ENCODE assay signal across 21 cellular contexts in genomic region chr10:69878951-69879350, GRCh38.
DNase-seq lines count a peak whose midpoint lies in the region; ATAC-seq, FAIRE-seq and TF ChIP-seq lines count a peak whose summit lies in the region.
"Had no signal": no experiment of that assay in that cellular context is flagged by ENCODE, and none has a peak within 500 bp of the region (broad histone marks: within the 10 kb centered on the region; RNA-seq: fewer than 3 reads in every experiment).

No MANE protein-coding gene starts in this region.

- no peak overlapping the region for H2BK20ac ChIP-seq in H1 (ENCODE audit: low read length)

- intact Hi-C loops in K562 (cut with micrococcal nuclease): no loop called here
- intact Hi-C loops in gastrocnemius medialis (cut with DNase I; ENCODE audit: low total_unique reads): no loop called here

- no peaks in the 10 kb centered on the region for H3K36me3 Mint-ChIP-seq in neural crest cell (ENCODE audit: low read depth)

- no peak overlapping the region for H2BK120ac ChIP-seq in H1 (replicated peaks; ENCODE audit: low read depth, low read length)

- TF ChIP-seq RAD21 in K562 (CRISPR knock-in tag; conservative IDR thresholded peaks at IDR 0.05 in 1 of 2, IDR thresholded peaks at IDR 0.05 in 1 of 2) (no peak), H1 (IDR thresholded peaks at IDR 0.05 in 1 of 2, conservative IDR thresholded peaks at IDR 0.05 in 1 of 2; ENCODE audit: low read depth in 2 of 2, low read length in 2 of 2) (no peak)

- H2BK15ac ChIP-seq in H1 (ENCODE audit: low read length): no peak overlapping the region

- H3K9me3 ChIP-seq in K562 (replicated peaks; ENCODE audit: control insufficient read depth, insufficient read depth, low read depth, low read length): no peaks in the 10 kb centered on the region
- no peaks in the 10 kb centered on the region for H3K9me3 ChIP-seq in H1 (ENCODE audit: insufficient read depth in 2 of 2, low read depth in 1 of 2, low read length in 1 of 2)
- no peaks in the 10 kb centered on the region for H3K9me3 ChIP-seq in gastrocnemius medialis
- H3K9me3 ChIP-seq: HAP-1 had no signal

- H3K9ac ChIP-seq in K562 (ENCODE audit: insufficient read depth in 1 of 2, low read depth in 2 of 2, low read length in 2 of 2) (no peak overlapping the region), H1 (replicated peaks in 1 of 4; ENCODE audit: extremely low read depth in 1 of 4, low read depth in 3 of 4, low read length in 3 of 4) (no peak overlapping the region)

- H2BK12ac ChIP-seq in H1 (ENCODE audit: low read depth, low read length): no peak overlapping the region; the same call in 1 of the 2 replicates

- H3K4me3 ChIP-seq in K562 (no peak overlapping the region), H1 (ENCODE audit: extremely low read depth in 1 of 4, insufficient read depth in 2 of 4, low read depth in 3 of 4, low read length in 4 of 4) (no peak overlapping the region), gastrocnemius medialis (no peak overlapping the region)
- H3K4me3 ChIP-seq: HAP-1 had no signal

- H2AFZ ChIP-seq in K562 (ENCODE audit: low read depth, low read length) (no peak overlapping the region), H1 (ENCODE audit: low read length) (no peak overlapping the region)

- no peaks in the 10 kb centered on the region for H3K9me1 ChIP-seq in K562 (ENCODE audit: control insufficient read depth, insufficient read depth, low read length)

- H3K27me3 ChIP-seq in K562 (ENCODE audit: control insufficient read depth in 2 of 2, insufficient read depth in 2 of 2, low read length in 2 of 2) (peaks cover 38 to 87% of the 10 kb centered on the region in 2 experiments), H1 (replicated peaks in 1 of 4; ENCODE audit: control insufficient read depth in 3 of 4, extremely low read depth in 1 of 4, insufficient read depth in 3 of 4, low read length in 3 of 4) (no peaks in the 10 kb centered on the region; a peak in 3 of 7 replicates), gastrocnemius medialis (no peaks in the 10 kb centered on the region)

- no peaks in the 10 kb centered on the region for H3K9me3 Mint-ChIP-seq in neural crest cell
- H3K9me3 Mint-ChIP-seq: CD4-positive, alpha-beta T cell had no signal

- BruUV-seq in K562 (replicated peaks; lab: Mats Ljungman, UMichigan): no TSS peak

- H3K27ac ChIP-seq in K562 (ENCODE audit: extremely low read depth, low read depth, low read length): no peak overlapping the region
- no peak overlapping the region for H3K27ac ChIP-seq in H1 (ENCODE audit: low read depth, low read length)
- no peak overlapping the region for H3K27ac ChIP-seq in gastrocnemius medialis
- H3K27ac ChIP-seq: C4-2B, HL-60 had no signal

- H3K36me3 ChIP-seq in K562 (ENCODE audit: control insufficient read depth, insufficient read depth, low read length) (no peaks in the 10 kb centered on the region), H1 (ENCODE audit: control insufficient read depth in 2 of 4, insufficient read depth in 4 of 4, low read length in 3 of 4) (no peaks in the 10 kb centered on the region), gastrocnemius medialis (no peaks in the 10 kb centered on the region)
- H3K36me3 ChIP-seq: HAP-1 had no signal

- H3K23ac ChIP-seq in H1 (ENCODE audit: insufficient read length): no peak overlapping the region

- 0 out of 2 replicates have a peak overlapping the region, but pooled peaks have one; percentile 18 for H2AK5ac ChIP-seq in H1 (ENCODE audit: low read depth, low read length)

- no peak overlapping the region for H3K14ac ChIP-seq in H1 (ENCODE audit: insufficient read length)

- H4K91ac ChIP-seq in H1 (replicated peaks; ENCODE audit: insufficient read length, low read length): peak overlapping the region; percentile 6

- H3K23me2 ChIP-seq in H1 (ENCODE audit: low read depth, low read length): peaks cover 2% of the 10 kb centered on the region; the same call in 1 of the 2 replicates

- in situ Hi-C loops in K562 (cut with MboI) (no loop called here), gastrocnemius medialis (cut with MboI; ENCODE audit: low sequenced_read_pairs in 4 of 4) (no loop called here)

- no peaks in the 10 kb centered on the region for H3K4me1 ChIP-seq in K562 (replicated peaks in 1 of 2; ENCODE audit: control insufficient read depth in 2 of 2, insufficient read depth in 2 of 2, low read length in 2 of 2)
- H3K4me1 ChIP-seq in H1 (replicated peaks in 1 of 4; ENCODE audit: control insufficient read depth in 3 of 4, insufficient read depth in 4 of 4, low read length in 3 of 4): peaks cover 4 to 33% (median 21%) of the 10 kb centered on the region in 4 experiments
- H3K4me1 ChIP-seq in gastrocnemius medialis: no peaks in the 10 kb centered on the region
- H3K4me1 ChIP-seq: HAP-1 had no signal

- peaks cover 44% of the 10 kb centered on the region for H3K4me1 Mint-ChIP-seq in neural crest cell

- H3K27ac Mint-ChIP-seq in neural crest cell (ENCODE audit: unreplicated experiment): no peak overlapping the region
- H3K27ac Mint-ChIP-seq: CD4-positive, alpha-beta T cell had no signal

- DNase-seq in K562 (ENCODE audit: extremely low read depth in 1 of 4, low spot score in 3 of 4): no peak
- DNase-seq in H1 (ENCODE audit: low read depth in 1 of 2, low spot score in 2 of 2): no peak
- no peak for DNase-seq in neural crest cell (ENCODE audit: low read depth, low spot score)
- no peak for DNase-seq in urothelium cell line (ENCODE audit: low spot score)
- DNase-seq in gastrocnemius medialis: no peak
- no peak for DNase-seq in ecto neural progenitor cell (ENCODE audit: low spot score)
- no peak for DNase-seq in NCI-H226
- DNase-seq: ACHN; CD4-positive, alpha-beta T cell; DMS153; DMS79; GDM1; GOT3; IMR-90; KBM-7 had no signal

- H2BK5ac ChIP-seq in H1 (ENCODE audit: low read depth, low read length): no peak overlapping the region

- ATAC-seq in K562 (no peak), gastrocnemius medialis (no peak)

- H4K20me1 ChIP-seq in K562 (replicated peaks; ENCODE audit: control insufficient read depth, insufficient read depth, low read length) (peaks cover 44% of the 10 kb centered on the region), H1 (replicated peaks in 1 of 2; ENCODE audit: control insufficient read depth in 1 of 2, insufficient read depth in 2 of 2, low read length in 2 of 2) (no peaks in the 10 kb centered on the region)

- peak overlapping the region; percentile 8 for H3K4me3 Mint-ChIP-seq in neural crest cell
- H3K4me3 Mint-ChIP-seq: CD4-positive, alpha-beta T cell had no signal

- H4K8ac ChIP-seq in H1 (ENCODE audit: extremely low read depth, insufficient read depth, low read length): no peak overlapping the region

- no peak overlapping the region for H3K56ac ChIP-seq in H1 (replicated peaks; ENCODE audit: insufficient read length, low read depth, low read length)

- TF ChIP-seq EP300 in K562 (IDR thresholded peaks at IDR 0.05; ENCODE audit: low read length) (no peak), H1 (IDR thresholded peaks at IDR 0.05; ENCODE audit: borderline replicate concordance in 1 of 2, low read depth in 2 of 2, low read length in 2 of 2) (no peak)

- no peak for TF ChIP-seq POLR2A in K562 (conservative IDR thresholded peaks at IDR 0.05)
- TF ChIP-seq POLR2A in H1 (IDR thresholded peaks at IDR 0.05; ENCODE audit: control extremely low read depth in 1 of 2, low read depth in 2 of 2, low read length in 2 of 2): no peak
- TF ChIP-seq POLR2A in gastrocnemius medialis (IDR thresholded peaks at IDR 0.05): no peak

- no peak for FAIRE-seq in K562 (lab: Jason Lieb, UNC)
- FAIRE-seq in H1 (lab: Jason Lieb, UNC): no peak
- FAIRE-seq in urothelium cell line (lab: Jason Lieb, UNC): peak; percentile 23
- FAIRE-seq: A204.1, GM12892, GM18507 had no signal

- no peaks in the 10 kb centered on the region for H3K27me3 Mint-ChIP-seq in neural crest cell (ENCODE audit: low read depth)

- no peak overlapping the region for H3K18ac ChIP-seq in H1 (ENCODE audit: extremely low read depth, low read length)

- H3K79me2 ChIP-seq in K562 (ENCODE audit: control insufficient read depth, insufficient read depth, low read length): no peaks in the 10 kb centered on the region
- H3K79me2 ChIP-seq in H1 (ENCODE audit: control insufficient read depth in 1 of 2, insufficient read depth in 2 of 2, low read length in 2 of 2): no peaks in the 10 kb centered on the region

- 0% methylated on average over 3 of the region's 3 CpGs for WGBS in K562 (ENCODE audit: insufficient coverage, low coverage, missing lambda C conversion rate)
- WGBS in H1 (ENCODE audit: extremely low coverage in 1 of 2, insufficient coverage in 1 of 2, insufficient read length in 1 of 2, insufficient replicate concordance in 2 of 2, low coverage in 1 of 2, low lambda C conversion rate in 2 of 2, missing lambda C conversion rate in 1 of 2), 2 experiments: 73% methylated on average over 3 of the region's 3 CpGs; no CpG with 5 or more reads in 1 of the 2 experiments

- no peak overlapping the region for H4K5ac ChIP-seq in H1 (ENCODE audit: insufficient read length, low read depth, low read length)

- no peak overlapping the region for H3K4me2 ChIP-seq in K562 (ENCODE audit: insufficient read depth, low read length)
- H3K4me2 ChIP-seq in H1 (ENCODE audit: insufficient read depth in 1 of 2, low read depth in 2 of 2, low read length in 2 of 2): no peak overlapping the region

- TF ChIP-seq CTCF in K562 (IDR thresholded peaks at IDR 0.05 in 2 of 3, conservative IDR thresholded peaks at IDR 0.05 in 1 of 3; ENCODE audit: insufficient read depth in 2 of 3, low read depth in 1 of 3, low read length in 3 of 3) (no peak), H1 (IDR thresholded peaks at IDR 0.05; ENCODE audit: control extremely low read depth in 1 of 3, insufficient read depth in 1 of 3, low read depth in 1 of 3, low read length in 3 of 3) (no peak), neural crest cell (conservative IDR thresholded peaks at IDR 0.05) (no peak), gastrocnemius medialis (IDR thresholded peaks at IDR 0.05 in 4 of 5, conservative IDR thresholded peaks at IDR 0.05 in 1 of 5) (no peak)

- no peaks in the 10 kb centered on the region for H3K79me1 ChIP-seq in H1 (ENCODE audit: low read depth, low read length)

- CTCF ChIA-PET in K562 (lab: Yijun Ruan, JAX; ENCODE audit: low intra/inter-chr PET ratio): no interaction called here
- CTCF ChIA-PET in H1 (lab: Charles Lee; ENCODE audit: partially characterized antibody): interaction anchor here (0.6 to 4.8 kb wide), 15 partner anchors 9 to 92 kb away, joined by 3 to 21 read pairs (median 7); no protein-coding TSS in a partner anchor

- POLR2A ChIA-PET in K562 (lab: Yijun Ruan, JAX) (interaction anchor here (0.6 to 1.0 kb wide), 2 partner anchors 10 to 23 kb away, joined by 3 read pairs; no protein-coding TSS in a partner anchor), H1 (lab: Charles Lee; ENCODE audit: partially characterized antibody) (interaction anchor here (0.8 to 1.1 kb wide), 3 partner anchors 11 to 51 kb away, joined by 3 to 4 read pairs (median 3); no protein-coding TSS in a partner anchor)

- no peak overlapping the region for H3K4ac ChIP-seq in H1 (replicated peaks; ENCODE audit: insufficient read length, low read depth, low read length)

TF ChIP-seq in K562, 482 proteins besides CTCF, POLR2A, EP300 and RAD21 (continues in another document):
- TF ChIP-seq KHSRP (IDR thresholded peaks at IDR 0.05): no peak
- TF ChIP-seq RAD51 (IDR thresholded peaks at IDR 0.05; ENCODE audit: borderline replicate concordance, low read depth): no peak

TF ChIP-seq in H1, 55 proteins besides CTCF, POLR2A, EP300 and RAD21 (continues in another document):
- TF ChIP-seq PHF8 (conservative IDR thresholded peaks at IDR 0.05; ENCODE audit: low read depth, low read length) (no peak), GTF2F1 (IDR thresholded peaks at IDR 0.05; ENCODE audit: borderline replicate concordance, low read depth, low read length) (no peak)
